20 cellular contexts compared by ENCODE assay signal in genomic region chr15:65875458-65875857, GRCh38. TPM values are rescaled to one million over a fixed set of nuclear protein-coding genes. Genes with fewer than 3 reads are reported as not detected.
DNase-seq lines count a peak whose midpoint lies in the region; ATAC-seq, FAIRE-seq and TF ChIP-seq lines count a peak whose summit lies in the region.
"Had no signal": no experiment of that assay in that cellular context is flagged by ENCODE, and none has a peak within 500 bp of the region (broad histone marks: within the 10 kb centered on the region; RNA-seq: fewer than 3 reads in every experiment).

No MANE protein-coding gene starts in this region.

- H3K4me3 Mint-ChIP-seq in activated CD4-positive, alpha-beta T cell treated with anti-CD3 and anti-CD28 coated beads, Interleukin-2, amount 10 ng/mL, durations not matched to agents 24 days and 14 days: no peak overlapping the region
- no peak overlapping the region for H3K4me3 Mint-ChIP-seq in activated CD4-positive, alpha-beta T cell treated with anti-CD3 and anti-CD28 coated beads, Interleukin-2, amount 10 ng/mL, durations not matched to agents 7 days and 5 days
- H3K4me3 Mint-ChIP-seq: CD14-positive monocyte, H9 had no signal

- TF ChIP-seq RAD21 in K562 (CRISPR knock-in tag; conservative IDR thresholded peaks at IDR 0.05 in 1 of 2, IDR thresholded peaks at IDR 0.05 in 1 of 2): no peak

- H3K9ac ChIP-seq in Loucy (ENCODE audit: low read depth, low read length, poor library complexity, severe bottlenecking) (peak overlapping the region; percentile 19), K562 (ENCODE audit: insufficient read depth in 1 of 2, low read depth in 2 of 2, low read length in 2 of 2) (no peak overlapping the region), trophoblast cell (ENCODE audit: low read length) (no peak overlapping the region)

- 83% methylated on average over 1 of the region's 1 CpG for WGBS in K562 (ENCODE audit: insufficient coverage, low coverage, missing lambda C conversion rate)
- WGBS in trophoblast cell (ENCODE audit: extremely low coverage, insufficient coverage, insufficient read length): no CpG with 5 or more reads among the region's 1 CpG
- WGBS in transverse colon (ENCODE audit: low coverage in 1 of 2), 2 donors: 96 to 100% methylated on average over 1 of the region's 1 CpG

- H3K23ac ChIP-seq in trophoblast cell (ENCODE audit: low read length): no peak overlapping the region

- H4K20me1 ChIP-seq in Loucy (ENCODE audit: insufficient read depth, low read length, poor library complexity, severe bottlenecking): peaks cover 87% of the 10 kb centered on the region
- peaks cover 3% of the 10 kb centered on the region; the same call in 1 of the 2 replicates for H4K20me1 ChIP-seq in K562 (replicated peaks; ENCODE audit: control insufficient read depth, insufficient read depth, low read length)

- H3K9me3 ChIP-seq in Loucy (ENCODE audit: insufficient read depth, low read depth, low read length) (no peaks in the 10 kb centered on the region), K562 (replicated peaks; ENCODE audit: control insufficient read depth, insufficient read depth, low read depth, low read length) (no peaks in the 10 kb centered on the region), trophoblast cell (ENCODE audit: insufficient read depth, low read depth, low read length) (no peaks in the 10 kb centered on the region), transverse colon (no peaks in the 10 kb centered on the region)

- no TSS peak for BruUV-seq in K562 (replicated peaks; lab: Mats Ljungman, UMichigan)

- peak overlapping the region; percentile 27 for H3K4me3 ChIP-seq in Loucy (ENCODE audit: low read length, poor library complexity, severe bottlenecking)
- H3K4me3 ChIP-seq in K562: no peak overlapping the region
- H3K4me3 ChIP-seq in trophoblast cell (ENCODE audit: low read depth, low read length): no peak overlapping the region
- H3K4me3 ChIP-seq in transverse colon: no peak overlapping the region

- H3K4me1 ChIP-seq in Loucy (ENCODE audit: insufficient read depth, low read length, poor library complexity, severe bottlenecking): peaks cover 24% of the 10 kb centered on the region
- peaks cover 3 to 4% of the 10 kb centered on the region in 2 experiments; a peak in 3 of 5 replicates for H3K4me1 ChIP-seq in K562 (replicated peaks in 1 of 2; ENCODE audit: control insufficient read depth in 2 of 2, insufficient read depth in 2 of 2, low read length in 2 of 2)
- peaks cover 2 to 3% of the 10 kb centered on the region in 2 experiments for H3K4me1 ChIP-seq in trophoblast cell (ENCODE audit: control insufficient read depth in 1 of 2, insufficient read depth in 2 of 2, low read length in 2 of 2)
- H3K4me1 ChIP-seq in transverse colon: peaks cover 0 to 36% (median 11%) of the 10 kb centered on the region in 4 donors

- H4K12ac ChIP-seq in trophoblast cell (ENCODE audit: low read depth, low read length): no peak overlapping the region

- POLR2A ChIA-PET in activated CD4-positive, alpha-beta T cell treated with anti-CD3 and anti-CD28 coated beads, Interleukin-2, amount 10 ng/mL, durations not matched to agents 7 days and 5 days (lab: Charles Lee): no interaction called here
- POLR2A ChIA-PET in K562 (lab: Yijun Ruan, JAX): no interaction called here

- H3K9me1 ChIP-seq in K562 (ENCODE audit: control insufficient read depth, insufficient read depth, low read length): no peaks in the 10 kb centered on the region

- H2AFZ ChIP-seq in Loucy (ENCODE audit: low read length) (no peak overlapping the region), K562 (ENCODE audit: low read depth, low read length) (no peak overlapping the region), trophoblast cell (ENCODE audit: insufficient read depth, low read length, poor library complexity) (no peak overlapping the region)

- H2BK12ac ChIP-seq in trophoblast cell (ENCODE audit: low read length): no peak overlapping the region

- TF ChIP-seq POLR2A in K562 (conservative IDR thresholded peaks at IDR 0.05) (no peak), transverse colon (IDR thresholded peaks at IDR 0.05) (no peak)

- no peak overlapping the region for H2BK120ac ChIP-seq in trophoblast cell (ENCODE audit: insufficient read depth, low read length, poor library complexity)

- H3K36me3 Mint-ChIP-seq in activated CD4-positive, alpha-beta T cell treated with anti-CD3 and anti-CD28 coated beads, Interleukin-2, amount 10 ng/mL, durations not matched to agents 24 days and 14 days (ENCODE audit: low read depth): peaks cover 45% of the 10 kb centered on the region
- peaks cover 42% of the 10 kb centered on the region for H3K36me3 Mint-ChIP-seq in activated CD4-positive, alpha-beta T cell treated with anti-CD3 and anti-CD28 coated beads, Interleukin-2, amount 10 ng/mL, durations not matched to agents 7 days and 5 days (ENCODE audit: low read depth)

- H2AK5ac ChIP-seq in trophoblast cell (ENCODE audit: low read length): no peak overlapping the region

- TF ChIP-seq CTCF in Loucy (conservative IDR thresholded peaks at IDR 0.05; ENCODE audit: low read length) (no peak), K562 (IDR thresholded peaks at IDR 0.05 in 2 of 3, conservative IDR thresholded peaks at IDR 0.05 in 1 of 3; ENCODE audit: insufficient read depth in 2 of 3, low read depth in 1 of 3, low read length in 3 of 3) (no peak), transverse colon (IDR thresholded peaks at IDR 0.05) (no peak)

- H3K4me1 Mint-ChIP-seq in activated CD4-positive, alpha-beta T cell treated with anti-CD3 and anti-CD28 coated beads, Interleukin-2, amount 10 ng/mL, durations not matched to agents 24 days and 14 days: peaks cover 22% of the 10 kb centered on the region
- H3K4me1 Mint-ChIP-seq in activated CD4-positive, alpha-beta T cell treated with anti-CD3 and anti-CD28 coated beads, Interleukin-2, amount 10 ng/mL, durations not matched to agents 7 days and 5 days: peaks cover 38% of the 10 kb centered on the region

- H3K36me3 ChIP-seq in Loucy (ENCODE audit: insufficient read depth, low read length) (peaks cover 38% of the 10 kb centered on the region; the same call in 1 of the 2 replicates), K562 (ENCODE audit: control insufficient read depth, insufficient read depth, low read length) (peaks cover 67% of the 10 kb centered on the region), trophoblast cell (ENCODE audit: control insufficient read depth in 1 of 2, insufficient read depth in 2 of 2, low read length in 2 of 2) (peaks cover 18 to 26% of the 10 kb centered on the region in 2 experiments), transverse colon (peaks cover 0 to 35% (median 15%) of the 10 kb centered on the region in 4 donors)

- peak overlapping the region; percentile 54 for H3K4me2 ChIP-seq in Loucy (ENCODE audit: low read depth, low read length, poor library complexity, severe bottlenecking)
- no peak overlapping the region for H3K4me2 ChIP-seq in K562 (ENCODE audit: insufficient read depth, low read length)
- no peak overlapping the region for H3K4me2 ChIP-seq in trophoblast cell (ENCODE audit: low read length)

- H3K79me1 ChIP-seq in trophoblast cell (ENCODE audit: low read length): peaks cover 2% of the 10 kb centered on the region

- H4K8ac ChIP-seq in trophoblast cell (ENCODE audit: low read depth, low read length): no peak overlapping the region

- no peaks in the 10 kb centered on the region for H3K9me3 Mint-ChIP-seq in activated CD4-positive, alpha-beta T cell treated with anti-CD3 and anti-CD28 coated beads, Interleukin-2, amount 10 ng/mL, durations not matched to agents 24 days and 14 days
- no peaks in the 10 kb centered on the region for H3K9me3 Mint-ChIP-seq in activated CD4-positive, alpha-beta T cell treated with anti-CD3 and anti-CD28 coated beads, Interleukin-2, amount 10 ng/mL, durations not matched to agents 7 days and 5 days
- H3K9me3 Mint-ChIP-seq: CD14-positive monocyte, H9 had no signal

- no peaks in the 10 kb centered on the region for H3F3A ChIP-seq in Loucy (ENCODE audit: low read depth)

- in situ Hi-C loops in K562 (cut with MboI) (no loop called here), transverse colon (cut with MboI; ENCODE audit: low pct_ligation_motif_present in 1 of 4, low pct_unique_long_range_greater_than_20kb in 1 of 4, low sequenced_read_pairs in 3 of 4) (no loop called here)

- H3K79me2 ChIP-seq in Loucy (ENCODE audit: insufficient read depth, low read length): peaks cover 95% of the 10 kb centered on the region
- H3K79me2 ChIP-seq in K562 (ENCODE audit: control insufficient read depth, insufficient read depth, low read length): peaks cover 73% of the 10 kb centered on the region
- H3K79me2 ChIP-seq in trophoblast cell (ENCODE audit: control insufficient read depth, insufficient read depth, low read length, poor library complexity): peaks cover 9% of the 10 kb centered on the region

- ATAC-seq in K562: no peak
- ATAC-seq in sciatic nerve: no peak
- ATAC-seq: Right ventricle myocardium inferior had no signal

- H3K18ac ChIP-seq in trophoblast cell (ENCODE audit: low read length): no peak overlapping the region

- no peaks in the 10 kb centered on the region for H3K27me3 Mint-ChIP-seq in activated CD4-positive, alpha-beta T cell treated with anti-CD3 and anti-CD28 coated beads, Interleukin-2, amount 10 ng/mL, durations not matched to agents 24 days and 14 days
- no peaks in the 10 kb centered on the region for H3K27me3 Mint-ChIP-seq in activated CD4-positive, alpha-beta T cell treated with anti-CD3 and anti-CD28 coated beads, Interleukin-2, amount 10 ng/mL, durations not matched to agents 7 days and 5 days

- no peak overlapping the region for H2BK5ac ChIP-seq in trophoblast cell (ENCODE audit: low read depth, low read length, poor library complexity)

- CTCF ChIA-PET in activated CD4-positive, alpha-beta T cell treated with anti-CD3 and anti-CD28 coated beads, Interleukin-2, amount 10 ng/mL, durations not matched to agents 7 days and 5 days (lab: Charles Lee): interaction anchor here (0.6 to 1.6 kb wide), 4 partner anchors 19 to 54 kb away, joined by 3 to 4 read pairs (median 3); no protein-coding TSS in a partner anchor
- CTCF ChIA-PET in K562 (lab: Yijun Ruan, JAX; ENCODE audit: low intra/inter-chr PET ratio): no interaction called here

- peak overlapping the region; percentile 97 for H3K4ac ChIP-seq in trophoblast cell (ENCODE audit: low read depth, low read length)

- TF ChIP-seq EP300 in K562 (IDR thresholded peaks at IDR 0.05; ENCODE audit: low read length): no peak
- TF ChIP-seq EP300 in transverse colon (IDR thresholded peaks at IDR 0.05; ENCODE audit: low read depth): no peak

- H4K91ac ChIP-seq in trophoblast cell (ENCODE audit: low read depth, low read length): no peak overlapping the region

- intact Hi-C loops in activated CD4-positive, alpha-beta T cell treated with anti-CD3 and anti-CD28 coated beads, Interleukin-2, amount 10 ng/mL, durations not matched to agents 24 days and 14 days (cut with micrococcal nuclease): no loop called here
- intact Hi-C loops in K562 (cut with micrococcal nuclease) (no loop called here), sciatic nerve (cut with DNase I) (no loop called here), transverse colon (cut with DNase I; ENCODE audit: low total_unique reads) (no loop called here)

- no peak for DNase-seq in activated CD4-positive, alpha-beta T cell treated with anti-CD3 and anti-CD28 coated beads, Interleukin-2, amount 10 ng/mL, durations not matched to agents 24 days and 14 days
- DNase-seq in activated CD4-positive, alpha-beta T cell treated with anti-CD3 and anti-CD28 coated beads, Interleukin-2, amount 10 ng/mL, durations not matched to agents 7 days and 5 days: no peak
- no peak for DNase-seq in K562 (ENCODE audit: extremely low read depth in 1 of 4, low spot score in 3 of 4)
- no peak for DNase-seq in trophoblast cell
- DNase-seq in activated naive CD4-positive, alpha-beta T cell treated with Interleukin-2 at 50 U/mL for 16 hours: no peak
- no peak for DNase-seq in sciatic nerve (ENCODE audit: low spot score)
- DNase-seq in transverse colon: no peak
- DNase-seq: COR-L47; H9; NCI-H1105; NCI-H1694; NCI-H2081 treated with DMSO at 0.1 percent for 48 hours; NK-92 treated with Interleukin-12 subunit alpha and Interleukin-12 subunit beta, amount 100 ng/mL, for 24 hours had no signal

- peak overlapping the region; percentile 24 for H3K27ac Mint-ChIP-seq in activated CD4-positive, alpha-beta T cell treated with anti-CD3 and anti-CD28 coated beads, Interleukin-2, amount 10 ng/mL, durations not matched to agents 24 days and 14 days
- no peak overlapping the region for H3K27ac Mint-ChIP-seq in activated CD4-positive, alpha-beta T cell treated with anti-CD3 and anti-CD28 coated beads, Interleukin-2, amount 10 ng/mL, durations not matched to agents 7 days and 5 days
- H3K27ac Mint-ChIP-seq: H9 had no signal

- no peak for FAIRE-seq in K562 (lab: Jason Lieb, UNC)
- FAIRE-seq: G401.6, HTR-8/SVneo, RCC 7860 had no signal

- no peak overlapping the region for H3K14ac ChIP-seq in trophoblast cell (ENCODE audit: low read length)

- H3K27ac ChIP-seq in K562 (ENCODE audit: extremely low read depth, low read depth, low read length) (no peak overlapping the region), trophoblast cell (ENCODE audit: low read depth, low read length) (no peak overlapping the region), transverse colon (no peak overlapping the region)
- H3K27ac ChIP-seq: 22Rv1 had no signal

- H3K27me3 ChIP-seq in Loucy (ENCODE audit: insufficient read depth, low read length, poor library complexity, severe bottlenecking) (no peaks in the 10 kb centered on the region), K562 (ENCODE audit: control insufficient read depth in 2 of 2, insufficient read depth in 2 of 2, low read length in 2 of 2) (no peaks in the 10 kb centered on the region), trophoblast cell (ENCODE audit: insufficient read depth, low read length) (no peaks in the 10 kb centered on the region), transverse colon (no peaks in the 10 kb centered on the region)

- H3K9me2 ChIP-seq in Loucy (replicated peaks; ENCODE audit: low read depth, low read length): no peaks in the 10 kb centered on the region

RNA-seq across cellular contexts. Expression of gene RAB11A, which starts 6.2 kb away (rescaled TPM):
- 163 TPM in 2 replicates for total RNA-seq in activated CD4-positive, alpha-beta T cell treated with anti-CD3 and anti-CD28 coated beads, Interleukin-2, amount 10 ng/mL, durations not matched to agents 24 days and 14 days
- total RNA-seq in activated CD4-positive, alpha-beta T cell treated with anti-CD3 and anti-CD28 coated beads, Interleukin-2, amount 10 ng/mL, durations not matched to agents 7 days and 5 days: 100 to 1,000 TPM; 168 to 169 TPM
- 56.2 and 68.3 TPM in 2 replicates for total RNA-seq in K562 (2011; cell fraction: chromatin; rRNA removed; ENCODE audit: low replicate concordance)
- 12.9 and 14.2 TPM in 2 replicates for total RNA-seq in K562 (2011; cell fraction: nucleolus; rRNA removed)
- 27.7 and 42.6 TPM in 2 replicates for total RNA-seq in K562 (2011; cell fraction: nucleoplasm; rRNA removed)
- total RNA-seq in K562 (2014; rRNA removed) (122 and 129 TPM in 2 replicates), K562 (2014; rRNA removed; fragmentation: Illumina TruSeq; extraction: Trizol) (265 and 291 TPM in 2 replicates), K562 (2015; rRNA removed; fragmentation: Illumina TruSeq; extraction: Trizol) (188 and 194 TPM in 2 replicates), K562 (2021) (224 and 232 TPM in 2 replicates), sciatic nerve (154 TPM), transverse colon (100 to 1,000 TPM in 2 of 4 donors, 10 to 100 TPM in 2; 25.5 to 322 (median 134) TPM)
- polyA plus RNA-seq in K562 (2011; rRNA removed) (336 and 369 TPM in 2 replicates), K562 (2014; fragmentation: Illumina TruSeq; extraction: Trizol) (317 and 338 TPM in 2 replicates), K562 (2014; fragmentation: Nextera tagmentation; extraction: Ambion mirVana) (100 to 1,000 TPM; 236 to 271 TPM), K562 (2014; rRNA removed) (245 and 321 TPM in 2 replicates)
- polyA plus RNA-seq in K562 (2011; cell fraction: cytosol; rRNA removed): 144 and 235 TPM in 2 replicates
- 66.7 and 120 TPM in 2 replicates for polyA plus RNA-seq in K562 (2011; cell fraction: nucleus; rRNA removed)
- 291 and 297 TPM in 2 replicates for polyA plus RNA-seq in K562 (2012)
- polyA minus RNA-seq in K562 (2011; rRNA and poly(A)+ RNA removed): 431 and 466 TPM in 2 replicates
- polyA minus RNA-seq in K562 (2011; cell fraction: cytosol; rRNA and poly(A)+ RNA removed): 78.3 and 103 TPM in 2 replicates
- 12.8 and 19.5 TPM in 2 replicates for polyA minus RNA-seq in K562 (2011; cell fraction: nucleus; rRNA and poly(A)+ RNA removed)
- 679 and 691 TPM in 2 replicates for polyA plus RNA-seq in trophoblast cell (2013)
